17 cellular contexts compared by ENCODE assay signal in the genomic region with DNA sequence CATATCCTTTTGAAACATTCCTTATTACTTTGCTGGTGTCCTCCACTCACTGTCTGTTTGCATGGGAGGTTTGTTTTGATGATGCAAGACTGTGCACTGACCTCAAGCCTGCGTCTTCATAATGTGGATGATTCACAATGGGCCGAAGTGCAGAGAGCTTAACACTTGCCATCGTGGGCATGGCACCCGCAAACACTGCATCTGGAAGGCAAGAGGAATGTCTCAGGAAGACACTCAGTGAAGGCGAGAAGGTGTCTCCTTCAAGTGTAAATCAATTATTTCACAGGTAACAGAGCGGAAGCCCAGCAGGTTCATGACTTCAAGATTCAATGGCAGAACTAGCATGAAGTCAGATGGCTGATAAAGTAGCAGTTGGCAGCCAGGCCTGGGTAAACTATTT.
DNase-seq lines count a peak whose midpoint lies in the region; ATAC-seq and TF ChIP-seq lines count a peak whose summit lies in the region.
"Had no signal": no experiment of that assay in that cellular context is flagged by ENCODE, and none has a peak within 500 bp of the region (broad histone marks: within the 10 kb centered on the region; RNA-seq: fewer than 3 reads in every experiment).

No MANE protein-coding gene starts in this region.

- no peak overlapping the region for H3K4me3 ChIP-seq in RWPE2 (ENCODE audit: severe bottlenecking)
- H3K4me3 ChIP-seq: cardiac muscle cell, neural progenitor cell had no signal

- peaks cover 12 to 24% (median 15%) of the 10 kb centered on the region in 3 experiments for H3K36me3 Mint-ChIP-seq in H9 (ENCODE audit: insufficient read depth in 1 of 3, low read depth in 3 of 3)

- DNase-seq in H9, result no peak
- DNase-seq in RWPE2 (ENCODE audit: low spot score), result no peak
- peak; percentile 46 for DNase-seq in fibroblast of peridontal ligament (ENCODE audit: extremely low read depth)
- DNase-seq in renal cortical epithelial cell (ENCODE audit: low read depth), result peak; percentile 69
- DNase-seq in NCI-H2196 treated with DMSO at 0.1 percent for 48 hours (lab: John Stamatoyannopoulos, UW; ENCODE audit: unreplicated experiment), result no peak
- DNase-seq: activated CD8-positive, alpha-beta memory T cell treated with anti-CD3 and anti-CD28 coated beads for 24 hours; activated gamma-delta T cell; left ventricle myocardium superior; NCI-H526; SHP77; small intestine; T-helper 9 cell had no signal

- H2BK5ac ChIP-seq in H9 (ENCODE audit: insufficient read length, low read length), result no peak overlapping the region

- H4K20me1 ChIP-seq in H9 (ENCODE audit: control insufficient read depth, insufficient read depth, insufficient read length), result no peaks in the 10 kb centered on the region

- H2BK15ac ChIP-seq in H9 (ENCODE audit: low read depth, low read length), result no peak overlapping the region

- no peak overlapping the region for H3K4me3 Mint-ChIP-seq in H9
- H3K4me3 Mint-ChIP-seq: IgD-negative memory B cell, neural progenitor cell had no signal

- peak overlapping the region; percentile 18 to 62 (median 26); a peak in 5 of 7 replicates for H3K27ac Mint-ChIP-seq in H9
- H3K27ac Mint-ChIP-seq: IgD-negative memory B cell, neural progenitor cell had no signal

- H3K4me1 ChIP-seq in H9 (ENCODE audit: insufficient read depth, low read length), result peaks cover 3% of the 10 kb centered on the region; the same call in 1 of the 2 replicates
- no peaks in the 10 kb centered on the region for H3K4me1 ChIP-seq in RWPE2 (ENCODE audit: insufficient read depth, poor library complexity, severe bottlenecking)
- H3K4me1 ChIP-seq: neural progenitor cell had no signal

- H3K9me3 ChIP-seq in H9 (ENCODE audit: control insufficient read depth, low read depth, low read length) (no peaks in the 10 kb centered on the region), RWPE2 (ENCODE audit: severe bottlenecking) (no peaks in the 10 kb centered on the region)

- H3K27me3 ChIP-seq in H9 (ENCODE audit: insufficient read depth, low read length) (no peaks in the 10 kb centered on the region), RWPE2 (ENCODE audit: insufficient read depth, poor library complexity, severe bottlenecking) (no peaks in the 10 kb centered on the region)
- H3K27me3 ChIP-seq: cardiac muscle cell, neural progenitor cell had no signal

- H3K23me2 ChIP-seq in H9 (ENCODE audit: insufficient read length, low read depth, low read length, poor library complexity, severe bottlenecking), result no peaks in the 10 kb centered on the region

- no peak overlapping the region for H2BK120ac ChIP-seq in H9 (ENCODE audit: low read depth, low read length, poor library complexity, severe bottlenecking)

- no peak overlapping the region for H3K56ac ChIP-seq in H9 (ENCODE audit: insufficient read length, low read depth, low read length)

- H2AK5ac ChIP-seq in H9 (ENCODE audit: insufficient read length, low read length), result no peak overlapping the region

- ATAC-seq in RWPE2 (ENCODE audit: low read depth), result 0 out of 3 replicates have a peak, but pooled peaks have one; percentile 19
- ATAC-seq in activated CD4-positive, CD25-positive, alpha-beta regulatory T cell treated with anti-CD3 and anti-CD28 coated beads, Interleukin-2, amount 50 U/mL, for 24 hours, result no peak
- no peak for ATAC-seq in GM21576 (IDR thresholded peaks at IDR 0.05; ENCODE audit: unreplicated experiment)
- ATAC-seq: left ventricle myocardium superior had no signal

- no peaks in the 10 kb centered on the region for H3K79me2 ChIP-seq in H9 (ENCODE audit: insufficient read depth, low read length)

- H4K8ac ChIP-seq in H9 (replicated peaks; ENCODE audit: insufficient read length, low read depth, low read length), result no peak overlapping the region

- no peak overlapping the region for H3K9ac ChIP-seq in H9 (ENCODE audit: extremely low read depth, insufficient read length, low read length)
- H3K9ac ChIP-seq: neural progenitor cell had no signal

- H3K9me3 Mint-ChIP-seq in H9, result peaks cover 6% of the 10 kb centered on the region in 2 experiments; a peak in 4 of 5 replicates
- H3K9me3 Mint-ChIP-seq: IgD-negative memory B cell had no signal

- H3K27ac ChIP-seq in H9 (ENCODE audit: insufficient read length, low read depth, low read length) (no peak overlapping the region), RWPE2 (ENCODE audit: poor library complexity, severe bottlenecking) (no peak overlapping the region)
- H3K27ac ChIP-seq: cardiac muscle cell, neural progenitor cell had no signal

- H2BK12ac ChIP-seq in H9 (ENCODE audit: insufficient read length, low read depth, low read length), result no peak overlapping the region

- no CpG with 5 or more reads among the region's 6 CpGs for WGBS in H9 (ENCODE audit: extremely low coverage, insufficient read length, low lambda C conversion rate)

- peaks cover 28 to 33% of the 10 kb centered on the region in 2 experiments for H3K4me1 Mint-ChIP-seq in H9
- H3K4me1 Mint-ChIP-seq: neural progenitor cell had no signal

- no peak overlapping the region for H2AFZ ChIP-seq in H9 (ENCODE audit: low read length)
- H2AFZ ChIP-seq: neural progenitor cell had no signal

- H3T11ph ChIP-seq in H9 (ENCODE audit: low read length), result no peak overlapping the region

- H3K4ac ChIP-seq in H9 (ENCODE audit: low read depth, low read length), result no peak overlapping the region

- H4K91ac ChIP-seq in H9 (ENCODE audit: insufficient read length, low read depth, low read length), result no peak overlapping the region

- H3K36me3 ChIP-seq in RWPE2 (ENCODE audit: low read depth), result no peaks in the 10 kb centered on the region
- H3K36me3 ChIP-seq: neural progenitor cell had no signal

- no peak overlapping the region for H4K5ac ChIP-seq in H9 (ENCODE audit: insufficient read length, low read depth, low read length)

- no peak overlapping the region for H2BK20ac ChIP-seq in H9 (ENCODE audit: low read depth, low read length, poor library complexity, severe bottlenecking)

- no peak overlapping the region for H3K23ac ChIP-seq in H9 (ENCODE audit: insufficient read length, low read depth, low read length)

- H3K79me1 ChIP-seq in H9 (ENCODE audit: insufficient read depth, low read depth, low read length, poor library complexity, severe bottlenecking), result no peaks in the 10 kb centered on the region

- no peak overlapping the region for H3K4me2 ChIP-seq in H9 (ENCODE audit: insufficient read depth, insufficient read length, low read length)
- H3K4me2 ChIP-seq: neural progenitor cell had no signal

- no peak overlapping the region for H3K18ac ChIP-seq in H9 (ENCODE audit: insufficient read length, low read depth, low read length)

- H3K14ac ChIP-seq in H9 (ENCODE audit: insufficient read depth, low read length), result no peak overlapping the region

- no peaks in the 10 kb centered on the region for H3K27me3 Mint-ChIP-seq in H9 (ENCODE audit: low read depth)
- H3K27me3 Mint-ChIP-seq: IgD-negative memory B cell had no signal

- TF ChIP-seq CTCF in H9 (conservative IDR thresholded peaks at IDR 0.05), result no peak
- no peak for TF ChIP-seq CTCF in RWPE2 (IDR thresholded peaks at IDR 0.05; ENCODE audit: poor library complexity, severe bottlenecking)

Comparison
In these comparisons a context has a peak if more than half of its experiments do, and no peak if none do; other contexts are left out.
1. DNase-seq: peak in fibroblast of peridontal ligament (single experiment) and renal cortical epithelial cell (single experiment); none in H9 (single experiment), RWPE2 (single experiment) and NCI-H2196 treated with DMSO at 0.1 percent for 48 hours (single experiment).